Comparison of ENCODE assay signal across 8 cellular contexts in the genomic region with DNA sequence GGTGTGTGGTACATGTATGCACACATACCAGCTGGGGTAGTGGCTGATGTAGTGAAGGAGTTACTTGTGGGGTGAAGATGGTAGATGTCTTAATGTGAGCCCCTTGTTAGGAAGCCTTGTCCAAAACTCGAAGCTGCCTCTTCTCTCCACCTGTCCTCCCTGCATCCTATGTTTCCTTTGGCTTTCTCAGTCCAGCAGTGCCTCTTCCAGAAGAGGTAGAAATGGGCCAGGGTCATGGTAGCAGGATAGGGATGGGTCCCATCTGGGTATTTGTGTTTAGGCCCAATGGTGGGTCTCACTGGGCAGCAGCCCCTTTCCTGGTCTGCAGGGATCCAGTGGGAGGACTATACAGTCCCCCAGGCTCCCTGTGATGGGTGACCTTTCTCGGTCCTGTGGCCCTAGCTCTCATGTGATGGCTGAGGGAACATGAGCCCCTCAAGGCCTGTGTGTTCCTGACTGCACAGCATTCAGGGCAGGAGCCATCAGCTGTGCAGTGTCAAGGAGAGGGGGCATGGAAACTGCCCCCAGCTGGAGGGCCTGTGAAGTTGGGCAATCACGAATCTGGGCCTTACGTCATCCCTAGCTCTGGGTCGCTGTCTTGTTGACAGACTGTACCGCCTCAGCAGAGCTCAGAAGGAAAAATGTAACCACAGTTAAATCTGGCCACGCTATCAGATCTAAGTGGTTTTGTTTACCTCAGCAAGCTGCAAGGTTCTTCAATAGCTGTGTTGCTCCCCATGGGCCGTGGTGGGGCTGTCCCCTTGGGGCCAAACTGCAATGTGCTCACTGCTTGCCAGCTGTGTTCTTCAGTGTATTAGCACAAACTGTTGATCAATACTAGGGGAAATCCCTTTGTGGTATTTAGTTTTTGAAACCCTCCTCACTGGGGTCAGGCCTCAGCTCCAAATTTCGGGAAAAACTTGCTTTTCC.
DNase-seq lines count a peak whose midpoint lies in the region; ATAC-seq and TF ChIP-seq lines count a peak whose summit lies in the region.

No MANE protein-coding gene starts in this region.

- H3K27ac ChIP-seq in left lung: no peak overlapping the region

- no peak for TF ChIP-seq CTCF in left lung (IDR thresholded peaks at IDR 0.05)

- ATAC-seq in left lung: peak; percentile 87

- no peak overlapping the region for H3K4me3 ChIP-seq in left lung

- DNase-seq in EL (peak; percentile 12), H4 (ENCODE audit: low spot score) (peak; percentile 88), left lung (no peak), kidney glomerular epithelial cell (lab: John Stamatoyannopoulos, UW) (no peak), NCI-H526 (lab: John Stamatoyannopoulos, UW) (no peak), NCI-H146 treated with DMSO at 0.1 percent for 48 hours (lab: John Stamatoyannopoulos, UW; ENCODE audit: unreplicated experiment) (no peak), NCI-H446 treated with DMSO at 0.1 percent for 48 hours (lab: John Stamatoyannopoulos, UW) (no peak)

- no peaks in the 10 kb centered on the region for H3K27me3 ChIP-seq in left lung

- no peaks in the 10 kb centered on the region for H3K9me3 ChIP-seq in left lung

- H3K4me1 ChIP-seq in left lung: no peaks in the 10 kb centered on the region

- intact Hi-C loops in left lung (cut with DNase I): no loop called here

- H3K36me3 ChIP-seq in left lung: no peaks in the 10 kb centered on the region

TF ChIP-seq in PFSK-1, 5 proteins besides CTCF, POLR2A, EP300 and RAD21:
- TF ChIP-seq FOXP2 (optimal IDR thresholded peaks at IDR 0.05; ENCODE audit: borderline replicate concordance, extremely low read depth, extremely low read length, insufficient read depth) (peak; percentile 71), SIN3A (IDR thresholded peaks at IDR 0.05; ENCODE audit: borderline replicate concordance, insufficient read depth, low read length) (no peak), POLR2AphosphoS5 (IDR thresholded peaks at IDR 0.05; ENCODE audit: low read depth, low read length) (no peak)

Comparison
In these comparisons a context has a peak if more than half of its experiments do, and no peak if none do; other contexts are left out.
1. DNase-seq: peak in EL (single experiment) and H4 (single experiment); none in left lung (0 of 2), kidney glomerular epithelial cell (single experiment), NCI-H526 (0 of 2), NCI-H146 treated with DMSO at 0.1 percent for 48 hours (single experiment) and NCI-H446 treated with DMSO at 0.1 percent for 48 hours (single experiment).